Comparison of ENCODE assay signal across 1 cellular context in genomic region chr19:57559404-57560025, GRCh38.
TF ChIP-seq lines count a peak whose summit lies in the region.

TSS of gene ZNF550 (minus strand) at chr19:57559863. CDS start at chr19:57559682, 181 bp downstream.

TF ChIP-seq in HepG2, 621 proteins besides CTCF, POLR2A, EP300 and RAD21 (continued from another document and continues in another):
- TF ChIP-seq ZNF205 (CRISPR knock-in tag; IDR thresholded peaks at IDR 0.05), result 0 out of 2 replicates have a peak, but pooled peaks have one; percentile 36
- peak; percentile 23; the same call in 1 of the 2 replicates for TF ChIP-seq THRA (CRISPR knock-in tag; IDR thresholded peaks at IDR 0.05; ENCODE audit: borderline replicate concordance)
- TF ChIP-seq ZNF569 (CRISPR knock-in tag; IDR thresholded peaks at IDR 0.05; ENCODE audit: borderline replicate concordance), result no peak
- no peak for TF ChIP-seq DDIT3 (CRISPR knock-in tag; IDR thresholded peaks at IDR 0.05)
- TF ChIP-seq MYNN (CRISPR knock-in tag; IDR thresholded peaks at IDR 0.05; ENCODE audit: low read depth), result no peak
- TF ChIP-seq ZNF761 (CRISPR knock-in tag; conservative IDR thresholded peaks at IDR 0.05), result peak; percentile 39; the same call in 1 of the 2 replicates
- TF ChIP-seq PTBP1 (IDR thresholded peaks at IDR 0.05; ENCODE audit: low read depth, low read length, poor library complexity, severe bottlenecking), result no peak
- peak; percentile 19; the same call in 1 of the 2 replicates for TF ChIP-seq CSRNP1 (CRISPR knock-in tag; IDR thresholded peaks at IDR 0.05)
- TF ChIP-seq ZNF547 (CRISPR knock-in tag; IDR thresholded peaks at IDR 0.05), result 0 out of 2 replicates have a peak, but pooled peaks have one; percentile 62
- TF ChIP-seq ZSCAN9 (CRISPR knock-in tag; IDR thresholded peaks at IDR 0.05; ENCODE audit: borderline replicate concordance), result no peak
- no peak for TF ChIP-seq KLF6 (CRISPR knock-in tag; IDR thresholded peaks at IDR 0.05)
- no peak for TF ChIP-seq TFDP2 (CRISPR knock-in tag; IDR thresholded peaks at IDR 0.05)
- peak; percentile 51 for TF ChIP-seq AGO2 (optimal IDR thresholded peaks at IDR 0.05; ENCODE audit: low read depth, low read length)
- no peak for TF ChIP-seq ZEB1 (IDR thresholded peaks at IDR 0.05; ENCODE audit: insufficient replicate concordance, low read depth)
- TF ChIP-seq POGK (CRISPR knock-in tag; conservative IDR thresholded peaks at IDR 0.05), result peak; percentile 69
- peak; percentile 88; the same call in 1 of the 2 replicates for TF ChIP-seq SIN3A (IDR thresholded peaks at IDR 0.05; ENCODE audit: borderline replicate concordance, low read depth, low read length)
- TF ChIP-seq ZNF512B (CRISPR knock-in tag; IDR thresholded peaks at IDR 0.05; ENCODE audit: borderline replicate concordance), result no peak
- no peak for TF ChIP-seq SATB2 (CRISPR knock-in tag; IDR thresholded peaks at IDR 0.05)
- TF ChIP-seq ETV5 (CRISPR knock-in tag; IDR thresholded peaks at IDR 0.05; ENCODE audit: borderline replicate concordance), result peak; percentile 17; the same call in 1 of the 2 replicates
- peak; percentile 65 to 81; a peak in 3 of 4 replicates for TF ChIP-seq HMGXB4 (CRISPR knock-in tag; IDR thresholded peaks at IDR 0.05; ENCODE audit: borderline replicate concordance in 1 of 2, low read depth in 1 of 2)
- TF ChIP-seq ZC3H13 (CRISPR knock-in tag; IDR thresholded peaks at IDR 0.05), result peak; percentile 19; the same call in 1 of the 2 replicates
- peak; percentile 90 for TF ChIP-seq HCFC1 (IDR thresholded peaks at IDR 0.05; ENCODE audit: low read depth, low read length)
- TF ChIP-seq HNRNPH1 (optimal IDR thresholded peaks at IDR 0.05; ENCODE audit: low read depth, low read length), result no peak
- no peak for TF ChIP-seq RAD51 (IDR thresholded peaks at IDR 0.05; ENCODE audit: borderline replicate concordance)
- TF ChIP-seq ZNF564 (CRISPR knock-in tag; IDR thresholded peaks at IDR 0.05), result 0 out of 2 replicates have a peak, but pooled peaks have one; percentile 18
- TF ChIP-seq ASH2L (IDR thresholded peaks at IDR 0.05; ENCODE audit: insufficient read length, low read depth, low read length), result peak; percentile 63
- TF ChIP-seq NR2F6 (IDR thresholded peaks at IDR 0.05), result no peak
- TF ChIP-seq NR2F6 (CRISPR knock-in tag; IDR thresholded peaks at IDR 0.05), result peak; percentile 7; the same call in 1 of the 2 replicates
- TF ChIP-seq MLLT10 (CRISPR knock-in tag; IDR thresholded peaks at IDR 0.05), result no peak
- TF ChIP-seq PBX3 (CRISPR knock-in tag; IDR thresholded peaks at IDR 0.05; ENCODE audit: borderline replicate concordance), result no peak
- peak; percentile 29; the same call in 1 of the 2 replicates for TF ChIP-seq ZBTB20 (CRISPR knock-in tag; IDR thresholded peaks at IDR 0.05; ENCODE audit: borderline replicate concordance, low read depth)
- TF ChIP-seq AHR (CRISPR knock-in tag; IDR thresholded peaks at IDR 0.05), result no peak
- peak; percentile 89 for TF ChIP-seq SPEN (CRISPR knock-in tag; IDR thresholded peaks at IDR 0.05; ENCODE audit: low read depth)
- peak; percentile 87 for TF ChIP-seq ATF1 (CRISPR knock-in tag; IDR thresholded peaks at IDR 0.05)
- TF ChIP-seq ZGPAT (CRISPR knock-in tag; IDR thresholded peaks at IDR 0.05), result peak; percentile 59
- TF ChIP-seq ZNF17 (CRISPR knock-in tag; IDR thresholded peaks at IDR 0.05), result no peak
- peak; percentile 66; the same call in 1 of the 2 replicates for TF ChIP-seq ZNF546 (CRISPR knock-in tag; conservative IDR thresholded peaks at IDR 0.05)
- TF ChIP-seq ZNF180 (CRISPR knock-in tag; IDR thresholded peaks at IDR 0.05; ENCODE audit: borderline replicate concordance, low read depth), result no peak
- 0 out of 2 replicates have a peak, but pooled peaks have one; percentile 65 for TF ChIP-seq ZNF274 (CRISPR knock-in tag; IDR thresholded peaks at IDR 0.05)
- TF ChIP-seq POLR2AphosphoS5 (IDR thresholded peaks at IDR 0.05; ENCODE audit: low read depth, low read length), result peak; percentile 81
- no peak for TF ChIP-seq EEA1 (CRISPR knock-in tag; IDR thresholded peaks at IDR 0.05; ENCODE audit: borderline replicate concordance)
- TF ChIP-seq PHF20 (CRISPR knock-in tag; IDR thresholded peaks at IDR 0.05), result peak; percentile 79
- TF ChIP-seq ZNF512 (CRISPR knock-in tag; IDR thresholded peaks at IDR 0.05), result no peak
- TF ChIP-seq ZNF337 (CRISPR knock-in tag; IDR thresholded peaks at IDR 0.05; ENCODE audit: borderline replicate concordance, low read depth), result peak; percentile 72; the same call in 1 of the 2 replicates
- TF ChIP-seq ZNF576 (CRISPR knock-in tag; IDR thresholded peaks at IDR 0.05), result peak; percentile 47; the same call in 1 of the 2 replicates
- TF ChIP-seq MED8 (CRISPR knock-in tag; IDR thresholded peaks at IDR 0.05; ENCODE audit: insufficient replicate concordance), result no peak
- 0 out of 2 replicates have a peak, but pooled peaks have one; percentile 53 for TF ChIP-seq ZNF772 (CRISPR knock-in tag; IDR thresholded peaks at IDR 0.05)
- TF ChIP-seq GABPB1 (CRISPR knock-in tag; IDR thresholded peaks at IDR 0.05), result peak; percentile 99
- TF ChIP-seq ZNF839 (CRISPR knock-in tag; IDR thresholded peaks at IDR 0.05; ENCODE audit: borderline replicate concordance), result peak; percentile 23; the same call in 1 of the 2 replicates
